ENCODE assay signal across 1 cellular context in the genomic region with DNA sequence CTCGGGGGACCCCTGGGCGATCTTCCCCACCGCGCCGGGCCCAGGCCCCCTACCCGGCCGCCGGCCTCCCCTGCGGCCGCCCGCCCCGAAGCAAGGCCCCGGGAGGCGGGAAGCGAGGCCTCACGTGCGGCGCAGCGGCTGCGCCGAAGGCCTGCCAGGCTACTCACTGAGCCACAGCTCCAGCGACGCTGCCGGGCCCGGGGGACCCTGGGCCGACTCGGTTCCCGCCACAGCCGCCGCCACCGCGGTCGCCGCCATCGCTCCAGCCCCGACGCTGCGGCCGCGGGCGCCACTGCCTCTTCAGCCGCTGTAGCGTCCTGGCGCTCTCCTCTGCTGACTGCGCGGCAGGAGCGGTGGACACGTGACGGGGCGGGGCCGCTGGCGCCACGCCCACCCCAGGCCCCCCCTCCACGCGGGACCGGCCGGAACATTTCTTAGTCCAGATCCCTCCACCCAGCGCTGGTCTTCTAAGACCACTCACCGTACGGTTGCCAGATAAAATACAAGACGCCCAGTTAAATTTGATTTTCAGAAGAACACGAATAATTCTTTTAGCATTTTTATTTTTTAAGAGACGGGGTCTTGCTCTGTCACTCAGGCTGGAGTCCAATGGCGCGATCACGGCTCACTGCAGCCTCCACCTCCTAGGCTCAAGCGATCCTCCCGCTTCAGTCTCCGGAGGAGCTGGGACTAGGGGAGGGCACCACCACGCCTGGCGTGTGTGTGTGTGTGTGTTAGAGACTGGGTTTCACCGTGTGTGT.
TF ChIP-seq lines count a peak whose summit lies in the region.

Gene GGA2, minus strand, starts transcription at position 341 of the 761 bp plus-strand sequence. Its CDS starts 83 bp downstream, at position 258.

TF ChIP-seq in HepG2, 621 proteins besides CTCF, POLR2A, EP300 and RAD21 (continued from another document and continues in another):
- TF ChIP-seq ZBTB34 (CRISPR knock-in tag; IDR thresholded peaks at IDR 0.05) = peak; percentile 79; the same call in 1 of the 2 replicates
- TF ChIP-seq ZZZ3 (CRISPR knock-in tag; IDR thresholded peaks at IDR 0.05; ENCODE audit: borderline replicate concordance) = no peak
- TF ChIP-seq NFYC (CRISPR knock-in tag; IDR thresholded peaks at IDR 0.05) = peak; percentile 55
- peak; percentile 77 for TF ChIP-seq ASH2L (IDR thresholded peaks at IDR 0.05; ENCODE audit: insufficient read length, low read depth, low read length)
- peak; percentile 95 for TF ChIP-seq ZNF451 (CRISPR knock-in tag; IDR thresholded peaks at IDR 0.05)
- TF ChIP-seq CCAR2 (optimal IDR thresholded peaks at IDR 0.05; ENCODE audit: low read depth, low read length) = peak; percentile 16
- peak; percentile 65; the same call in 1 of the 2 replicates for TF ChIP-seq GMEB1 (CRISPR knock-in tag; IDR thresholded peaks at IDR 0.05; ENCODE audit: borderline replicate concordance)
- TF ChIP-seq ZNF121 (CRISPR knock-in tag; IDR thresholded peaks at IDR 0.05) = peak; percentile 11; the same call in 1 of the 2 replicates
- TF ChIP-seq, protein P1, sequence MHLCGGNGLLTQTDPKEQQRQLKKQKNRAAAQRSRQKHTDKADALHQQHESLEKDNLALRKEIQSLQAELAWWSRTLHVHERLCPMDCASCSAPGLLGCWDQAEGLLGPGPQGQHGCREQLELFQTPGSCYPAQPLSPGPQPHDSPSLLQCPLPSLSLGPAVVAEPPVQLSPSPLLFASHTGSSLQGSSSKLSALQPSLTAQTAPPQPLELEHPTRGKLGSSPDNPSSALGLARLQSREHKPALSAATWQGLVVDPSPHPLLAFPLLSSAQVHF (CRISPR knock-in tag; IDR thresholded peaks at IDR 0.05) = peak; percentile 28; the same call in 1 of the 2 replicates
- TF ChIP-seq, protein P2, sequence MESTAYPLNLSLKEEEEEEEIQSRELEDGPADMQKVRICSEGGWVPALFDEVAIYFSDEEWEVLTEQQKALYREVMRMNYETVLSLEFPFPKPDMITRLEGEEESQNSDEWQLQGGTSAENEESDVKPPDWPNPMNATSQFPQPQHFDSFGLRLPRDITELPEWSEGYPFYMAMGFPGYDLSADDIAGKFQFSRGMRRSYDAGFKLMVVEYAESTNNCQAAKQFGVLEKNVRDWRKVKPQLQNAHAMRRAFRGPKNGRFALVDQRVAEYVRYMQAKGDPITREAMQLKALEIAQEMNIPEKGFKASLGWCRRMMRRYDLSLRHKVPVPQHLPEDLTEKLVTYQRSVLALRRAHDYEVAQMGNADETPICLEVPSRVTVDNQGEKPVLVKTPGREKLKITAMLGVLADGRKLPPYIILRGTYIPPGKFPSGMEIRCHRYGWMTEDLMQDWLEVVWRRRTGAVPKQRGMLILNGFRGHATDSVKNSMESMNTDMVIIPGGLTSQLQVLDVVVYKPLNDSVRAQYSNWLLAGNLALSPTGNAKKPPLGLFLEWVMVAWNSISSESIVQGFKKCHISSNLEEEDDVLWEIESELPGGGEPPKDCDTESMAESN (CRISPR knock-in tag; conservative IDR thresholded peaks at IDR 0.05) = peak; percentile 99
- TF ChIP-seq, protein P3, sequence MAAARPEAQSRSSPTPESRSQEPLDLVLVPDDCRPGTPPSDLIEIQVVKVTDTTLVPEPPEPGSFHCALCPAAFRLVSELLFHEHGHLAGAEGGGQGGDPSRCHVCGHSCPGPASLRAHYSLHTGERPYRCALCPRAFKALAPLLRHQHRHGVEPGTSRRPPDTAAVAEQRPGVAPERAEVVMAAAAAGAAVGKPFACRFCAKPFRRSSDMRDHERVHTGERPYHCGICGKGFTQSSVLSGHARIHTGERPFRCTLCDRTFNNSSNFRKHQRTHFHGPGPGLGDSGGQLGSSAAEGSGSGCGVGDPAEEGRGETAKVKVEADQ (CRISPR knock-in tag; IDR thresholded peaks at IDR 0.05; ENCODE audit: borderline replicate concordance) = peak; percentile 97
- TF ChIP-seq ZSCAN31 (CRISPR knock-in tag; IDR thresholded peaks at IDR 0.05; ENCODE audit: low read depth) = peak; percentile 96
- TF ChIP-seq, protein P4, sequence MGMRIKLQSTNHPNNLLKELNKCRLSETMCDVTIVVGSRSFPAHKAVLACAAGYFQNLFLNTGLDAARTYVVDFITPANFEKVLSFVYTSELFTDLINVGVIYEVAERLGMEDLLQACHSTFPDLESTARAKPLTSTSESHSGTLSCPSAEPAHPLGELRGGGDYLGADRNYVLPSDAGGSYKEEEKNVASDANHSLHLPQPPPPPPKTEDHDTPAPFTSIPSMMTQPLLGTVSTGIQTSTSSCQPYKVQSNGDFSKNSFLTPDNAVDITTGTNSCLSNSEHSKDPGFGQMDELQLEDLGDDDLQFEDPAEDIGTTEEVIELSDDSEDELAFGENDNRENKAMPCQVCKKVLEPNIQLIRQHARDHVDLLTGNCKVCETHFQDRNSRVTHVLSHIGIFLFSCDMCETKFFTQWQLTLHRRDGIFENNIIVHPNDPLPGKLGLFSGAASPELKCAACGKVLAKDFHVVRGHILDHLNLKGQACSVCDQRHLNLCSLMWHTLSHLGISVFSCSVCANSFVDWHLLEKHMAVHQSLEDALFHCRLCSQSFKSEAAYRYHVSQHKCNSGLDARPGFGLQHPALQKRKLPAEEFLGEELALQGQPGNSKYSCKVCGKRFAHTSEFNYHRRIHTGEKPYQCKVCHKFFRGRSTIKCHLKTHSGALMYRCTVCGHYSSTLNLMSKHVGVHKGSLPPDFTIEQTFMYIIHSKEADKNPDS (CRISPR knock-in tag; IDR thresholded peaks at IDR 0.05) = no peak
- TF ChIP-seq ZUFSP (CRISPR knock-in tag; IDR thresholded peaks at IDR 0.05; ENCODE audit: borderline replicate concordance) = no peak
- peak; percentile 63 for TF ChIP-seq PHF5A (CRISPR knock-in tag; IDR thresholded peaks at IDR 0.05; ENCODE audit: low read depth, unreplicated experiment)
- 0 out of 2 replicates have a peak, but pooled peaks have one; percentile 20 for TF ChIP-seq ZNF652 (CRISPR knock-in tag; IDR thresholded peaks at IDR 0.05; ENCODE audit: borderline replicate concordance, low read depth)
- peak; percentile 91; the same call in 1 of the 2 replicates for TF ChIP-seq ZNF614 (CRISPR knock-in tag; IDR thresholded peaks at IDR 0.05; ENCODE audit: borderline replicate concordance)
- TF ChIP-seq CHD2 (IDR thresholded peaks at IDR 0.05; ENCODE audit: low read depth, low read length) = peak; percentile 62; the same call in 1 of the 2 replicates
- TF ChIP-seq SUZ12 (IDR thresholded peaks at IDR 0.05; ENCODE audit: low read depth, low read length) = no peak
- peak; percentile 59; the same call in 1 of the 2 replicates for TF ChIP-seq PCBP1 (IDR thresholded peaks at IDR 0.05; ENCODE audit: borderline replicate concordance, low read depth, low read length)
- peak; percentile 94 for TF ChIP-seq ARID2 (CRISPR knock-in tag; IDR thresholded peaks at IDR 0.05; ENCODE audit: borderline replicate concordance)
- TF ChIP-seq ZNF570 (CRISPR knock-in tag; IDR thresholded peaks at IDR 0.05; ENCODE audit: borderline replicate concordance) = 0 out of 2 replicates have a peak, but pooled peaks have one; percentile 64
- TF ChIP-seq SNAPC5 (CRISPR knock-in tag; IDR thresholded peaks at IDR 0.05; ENCODE audit: borderline replicate concordance) = peak; percentile 87
- TF ChIP-seq SOX13 (IDR thresholded peaks at IDR 0.05) = no peak
- peak in 1 of 2 experiments; percentile 56; a peak in 1 of 4 replicates for TF ChIP-seq SOX13 (CRISPR knock-in tag; conservative IDR thresholded peaks at IDR 0.05 in 1 of 2, IDR thresholded peaks at IDR 0.05 in 1 of 2)
- TF ChIP-seq ZNF772 (CRISPR knock-in tag; IDR thresholded peaks at IDR 0.05) = peak; percentile 50; the same call in 1 of the 2 replicates
- peak; percentile 79 for TF ChIP-seq ISL2 (CRISPR knock-in tag; IDR thresholded peaks at IDR 0.05)
- TF ChIP-seq ZNF672 (CRISPR knock-in tag; IDR thresholded peaks at IDR 0.05) = no peak
- peak; percentile 82; the same call in 1 of the 2 replicates for TF ChIP-seq REXO4 (CRISPR knock-in tag; IDR thresholded peaks at IDR 0.05; ENCODE audit: borderline replicate concordance)
- TF ChIP-seq, protein P5, sequence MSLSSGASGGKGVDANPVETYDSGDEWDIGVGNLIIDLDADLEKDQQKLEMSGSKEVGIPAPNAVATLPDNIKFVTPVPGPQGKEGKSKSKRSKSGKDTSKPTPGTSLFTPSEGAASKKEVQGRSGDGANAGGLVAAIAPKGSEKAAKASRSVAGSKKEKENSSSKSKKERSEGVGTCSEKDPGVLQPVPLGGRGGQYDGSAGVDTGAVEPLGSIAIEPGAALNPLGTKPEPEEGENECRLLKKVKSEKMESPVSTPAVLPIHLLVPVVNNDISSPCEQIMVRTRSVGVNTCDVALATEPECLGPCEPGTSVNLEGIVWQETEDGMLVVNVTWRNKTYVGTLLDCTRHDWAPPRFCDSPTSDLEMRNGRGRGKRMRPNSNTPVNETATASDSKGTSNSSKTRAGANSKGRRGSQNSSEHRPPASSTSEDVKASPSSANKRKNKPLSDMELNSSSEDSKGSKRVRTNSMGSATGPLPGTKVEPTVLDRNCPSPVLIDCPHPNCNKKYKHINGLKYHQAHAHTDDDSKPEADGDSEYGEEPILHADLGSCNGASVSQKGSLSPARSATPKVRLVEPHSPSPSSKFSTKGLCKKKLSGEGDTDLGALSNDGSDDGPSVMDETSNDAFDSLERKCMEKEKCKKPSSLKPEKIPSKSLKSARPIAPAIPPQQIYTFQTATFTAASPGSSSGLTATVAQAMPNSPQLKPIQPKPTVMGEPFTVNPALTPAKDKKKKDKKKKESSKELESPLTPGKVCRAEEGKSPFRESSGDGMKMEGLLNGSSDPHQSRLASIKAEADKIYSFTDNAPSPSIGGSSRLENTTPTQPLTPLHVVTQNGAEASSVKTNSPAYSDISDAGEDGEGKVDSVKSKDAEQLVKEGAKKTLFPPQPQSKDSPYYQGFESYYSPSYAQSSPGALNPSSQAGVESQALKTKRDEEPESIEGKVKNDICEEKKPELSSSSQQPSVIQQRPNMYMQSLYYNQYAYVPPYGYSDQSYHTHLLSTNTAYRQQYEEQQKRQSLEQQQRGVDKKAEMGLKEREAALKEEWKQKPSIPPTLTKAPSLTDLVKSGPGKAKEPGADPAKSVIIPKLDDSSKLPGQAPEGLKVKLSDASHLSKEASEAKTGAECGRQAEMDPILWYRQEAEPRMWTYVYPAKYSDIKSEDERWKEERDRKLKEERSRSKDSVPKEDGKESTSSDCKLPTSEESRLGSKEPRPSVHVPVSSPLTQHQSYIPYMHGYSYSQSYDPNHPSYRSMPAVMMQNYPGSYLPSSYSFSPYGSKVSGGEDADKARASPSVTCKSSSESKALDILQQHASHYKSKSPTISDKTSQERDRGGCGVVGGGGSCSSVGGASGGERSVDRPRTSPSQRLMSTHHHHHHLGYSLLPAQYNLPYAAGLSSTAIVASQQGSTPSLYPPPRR (CRISPR knock-in tag; IDR thresholded peaks at IDR 0.05; ENCODE audit: borderline replicate concordance) = no peak; the same call in none of the 2 replicates
- TF ChIP-seq ONECUT2 (CRISPR knock-in tag; IDR thresholded peaks at IDR 0.05) = peak; percentile 44; the same call in 1 of the 2 replicates
- TF ChIP-seq SPEN (CRISPR knock-in tag; IDR thresholded peaks at IDR 0.05; ENCODE audit: low read depth) = peak; percentile 97
- no peak for TF ChIP-seq TCF7 (IDR thresholded peaks at IDR 0.05; ENCODE audit: low read depth)
- TF ChIP-seq, protein P6, sequence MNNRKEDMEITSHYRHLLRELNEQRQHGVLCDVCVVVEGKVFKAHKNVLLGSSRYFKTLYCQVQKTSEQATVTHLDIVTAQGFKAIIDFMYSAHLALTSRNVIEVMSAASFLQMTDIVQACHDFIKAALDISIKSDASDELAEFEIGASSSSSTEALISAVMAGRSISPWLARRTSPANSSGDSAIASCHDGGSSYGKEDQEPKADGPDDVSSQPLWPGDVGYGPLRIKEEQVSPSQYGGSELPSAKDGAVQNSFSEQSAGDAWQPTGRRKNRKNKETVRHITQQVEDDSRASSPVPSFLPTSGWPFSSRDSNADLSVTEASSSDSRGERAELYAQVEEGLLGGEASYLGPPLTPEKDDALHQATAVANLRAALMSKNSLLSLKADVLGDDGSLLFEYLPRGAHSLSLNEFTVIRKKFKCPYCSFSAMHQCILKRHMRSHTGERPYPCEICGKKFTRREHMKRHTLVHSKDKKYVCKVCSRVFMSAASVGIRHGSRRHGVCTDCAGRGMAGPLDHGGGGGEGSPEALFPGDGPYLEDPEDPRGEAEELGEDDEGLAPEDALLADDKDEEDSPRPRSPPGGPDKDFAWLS (CRISPR knock-in tag; IDR thresholded peaks at IDR 0.05; ENCODE audit: borderline replicate concordance) = peak; percentile 90; the same call in 1 of the 2 replicates
- TF ChIP-seq ZFP62 (CRISPR knock-in tag; IDR thresholded peaks at IDR 0.05) = no peak; the same call in 1 of the 2 replicates
- TF ChIP-seq ZNF414 (CRISPR knock-in tag; IDR thresholded peaks at IDR 0.05) = no peak
